In the genomic region with DNA sequence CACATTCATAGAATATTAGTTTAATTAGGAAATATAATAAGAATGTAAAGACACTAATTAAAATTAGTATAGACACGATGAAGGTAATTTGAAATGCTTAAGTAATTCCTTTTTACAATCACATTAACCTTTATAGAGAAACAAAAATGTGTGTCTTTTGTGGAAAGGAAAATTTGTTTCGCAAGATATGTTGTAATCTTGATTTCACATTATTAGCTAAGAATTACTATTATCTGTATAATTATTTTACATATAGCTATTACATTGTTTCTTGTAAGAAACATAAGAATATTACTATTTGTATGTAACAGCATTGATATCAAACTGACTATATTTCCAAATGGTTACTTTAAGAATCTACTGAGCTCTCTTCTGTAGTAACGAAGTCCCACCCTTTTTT, we compare ENCODE assay signal across 21 cellular contexts.
A peak's percentile ranks its signal among the peaks of the same experiment; 100 is the strongest.
DNase-seq lines count a peak whose midpoint lies in the region; ATAC-seq, FAIRE-seq and TF ChIP-seq lines count a peak whose summit lies in the region.
"Had no signal": no experiment of that assay in that cellular context is flagged by ENCODE, and none has a peak within 500 bp of the region (broad histone marks: within the 10 kb centered on the region; RNA-seq: fewer than 3 reads in every experiment).

No MANE protein-coding gene starts in this region.

- no peaks in the 10 kb centered on the region for H3K27me3 Mint-ChIP-seq in activated naive CD8-positive, alpha-beta T cell
- H3K27me3 Mint-ChIP-seq in activated naive CD8-positive, alpha-beta T cell treated with anti-CD3 and anti-CD28 coated beads, Interleukin-2, amount 50 U/mL, for 24 hours, result no peaks in the 10 kb centered on the region

- FAIRE-seq in TTC549 (lab: Jason Lieb, UNC), result peak; percentile 82
- peak; percentile 65 for FAIRE-seq in small intestine (lab: Jason Lieb, UNC)

- no peaks in the 10 kb centered on the region for H3K4me1 ChIP-seq in small intestine (ENCODE audit: control insufficient read depth in 2 of 2, insufficient read depth in 1 of 2, low read depth in 1 of 2, low read length in 1 of 2)

- H3K9me3 Mint-ChIP-seq in activated naive CD8-positive, alpha-beta T cell (ENCODE audit: low read depth), result no peaks in the 10 kb centered on the region
- no peaks in the 10 kb centered on the region for H3K9me3 Mint-ChIP-seq in activated naive CD8-positive, alpha-beta T cell treated with anti-CD3 and anti-CD28 coated beads, Interleukin-2, amount 50 U/mL, for 24 hours
- H3K9me3 Mint-ChIP-seq: H9 had no signal

- peaks cover 4% of the 10 kb centered on the region for H3K36me3 Mint-ChIP-seq in activated naive CD8-positive, alpha-beta T cell
- H3K36me3 Mint-ChIP-seq in activated naive CD8-positive, alpha-beta T cell treated with anti-CD3 and anti-CD28 coated beads, Interleukin-2, amount 50 U/mL, for 24 hours (ENCODE audit: low read depth), result peaks cover 47% of the 10 kb centered on the region

- H3K27me3 ChIP-seq in small intestine (ENCODE audit: control insufficient read depth in 2 of 2, insufficient read depth in 2 of 2, low read length in 2 of 2) (no peaks in the 10 kb centered on the region), MG63 (no peaks in the 10 kb centered on the region)

- WGBS in small intestine, 3 donors, result 71 to 91% (median 77%) methylated on average over 3 of the region's 3 CpGs

- no peak for ATAC-seq in activated naive CD8-positive, alpha-beta T cell treated with anti-CD3 and anti-CD28 coated beads, Interleukin-2, amount 50 U/mL, for 24 hours
- ATAC-seq: PC-3 had no signal

- H3K4me3 ChIP-seq in fibroblast of pulmonary artery (replicated peaks; ENCODE audit: low read depth, low read length), result no peak overlapping the region
- no peak overlapping the region for H3K4me3 ChIP-seq in small intestine (ENCODE audit: low read depth in 1 of 2, low read length in 2 of 2)
- H3K4me3 ChIP-seq in coronary artery, result no peak overlapping the region
- no peak overlapping the region for H3K4me3 ChIP-seq in MG63
- H3K4me3 ChIP-seq: GM23248 had no signal

- no peak overlapping the region for H3K27ac ChIP-seq in small intestine (ENCODE audit: low read depth in 1 of 2, low read length in 1 of 2)
- no peak overlapping the region for H3K27ac ChIP-seq in coronary artery
- H3K27ac ChIP-seq: GM23248 had no signal

- H3K36me3 ChIP-seq in small intestine (ENCODE audit: control insufficient read depth in 2 of 2, insufficient read depth in 2 of 2, low read length in 2 of 2) (no peaks in the 10 kb centered on the region), MG63 (no peaks in the 10 kb centered on the region)

- peak overlapping the region; percentile 70 for H3K27ac Mint-ChIP-seq in activated naive CD8-positive, alpha-beta T cell
- no peak overlapping the region for H3K27ac Mint-ChIP-seq in activated naive CD8-positive, alpha-beta T cell treated with anti-CD3 and anti-CD28 coated beads, Interleukin-2, amount 50 U/mL, for 24 hours
- H3K27ac Mint-ChIP-seq: H9 had no signal

- H3K4me1 Mint-ChIP-seq in activated naive CD8-positive, alpha-beta T cell (ENCODE audit: low read depth), result peaks cover 17% of the 10 kb centered on the region
- H3K4me1 Mint-ChIP-seq in activated naive CD8-positive, alpha-beta T cell treated with anti-CD3 and anti-CD28 coated beads, Interleukin-2, amount 50 U/mL, for 24 hours, result peaks cover 11% of the 10 kb centered on the region
- H3K4me1 Mint-ChIP-seq: H9 had no signal

- DNase-seq in activated naive CD8-positive, alpha-beta T cell treated with anti-CD3 and anti-CD28 coated beads, Interleukin-2, amount 50 U/mL, for 24 hours, result no peak
- DNase-seq in fibroblast of pulmonary artery (ENCODE audit: low read depth) (peak; percentile 10), small intestine (no peak), NCI-H2171 treated with DMSO at 0.1 percent for 48 hours (lab: John Stamatoyannopoulos, UW) (no peak), coronary artery (ENCODE audit: low spot score) (no peak), MG63 (no peak)
- DNase-seq: GM23248; H9; Karpas-422; MV-4-11; NCI-H1105; NCI-H1436 treated with DMSO at 0.1 percent for 48 hours; NCI-H187 treated with DMSO at 0.1 percent for 48 hours; NCI-H2107; NCI-H446; NCI-H526; NCI-H82; NK-92 treated with Interleukin-12 subunit alpha and Interleukin-12 subunit beta, amount 100 ng/mL, for 24 hours; PC-3 had no signal

- H3K4me3 Mint-ChIP-seq in activated naive CD8-positive, alpha-beta T cell, result no peak overlapping the region
- no peak overlapping the region for H3K4me3 Mint-ChIP-seq in activated naive CD8-positive, alpha-beta T cell treated with anti-CD3 and anti-CD28 coated beads, Interleukin-2, amount 50 U/mL, for 24 hours
- H3K4me3 Mint-ChIP-seq: H9 had no signal

- no peaks in the 10 kb centered on the region for H3K9me3 ChIP-seq in small intestine (ENCODE audit: control insufficient read depth, low read depth)
- H3K9me3 ChIP-seq in MG63, result no peaks in the 10 kb centered on the region

- TF ChIP-seq CTCF in fibroblast of pulmonary artery (IDR thresholded peaks at IDR 0.05; ENCODE audit: low read length, missing control alignments) (no peak), coronary artery (IDR thresholded peaks at IDR 0.05) (no peak)
